9 cellular contexts compared by ENCODE assay signal in genomic region chr6:166949533-166950442, GRCh38. TPM values are rescaled to one million over a fixed set of nuclear protein-coding genes. Genes with fewer than 3 reads are reported as not detected.
A peak's percentile ranks its signal among the peaks of the same experiment; 100 is the strongest.
DNase-seq lines count a peak whose midpoint lies in the region; TF ChIP-seq lines count a peak whose summit lies in the region.
"Had no signal": no experiment of that assay in that cellular context is flagged by ENCODE, and none has a peak within 500 bp of the region (broad histone marks: within the 10 kb centered on the region; RNA-seq: fewer than 3 reads in every experiment).

No MANE protein-coding gene starts in this region.

- H3K27me3 ChIP-seq in MM.1S (replicated peaks; ENCODE audit: insufficient read depth, low read length) (no peaks in the 10 kb centered on the region), esophagus squamous epithelium (no peaks in the 10 kb centered on the region), prostate gland (replicated peaks; ENCODE audit: insufficient read depth) (no peaks in the 10 kb centered on the region)
- H3K27me3 ChIP-seq: pancreas had no signal

- peak overlapping the region; percentile 96 for H3K4me2 ChIP-seq in MM.1S (ENCODE audit: low read depth, low read length)

- H3K27me3 Mint-ChIP-seq in activated T-cell treated with anti-CD3 and anti-CD28 coated beads, Interleukin-2, amount 50 U/mL, for 24 hours: no peaks in the 10 kb centered on the region

- peaks cover 22% of the 10 kb centered on the region for H3F3A ChIP-seq in MM.1S (ENCODE audit: insufficient read depth, low read length)

- no peaks in the 10 kb centered on the region for H3K9me2 ChIP-seq in MM.1S (replicated peaks; ENCODE audit: insufficient read depth, low read length)

- H4K20me1 ChIP-seq in MM.1S (ENCODE audit: insufficient read depth, low read length): no peaks in the 10 kb centered on the region

- no peak for DNase-seq in activated T-cell treated with anti-CD3 and anti-CD28 coated beads, Interleukin-2, amount 50 U/mL, for 24 hours
- DNase-seq in activated T-cell treated with anti-CD3 and anti-CD28 coated beads, Interleukin-2, amount 50 U/mL, for 1 hour: no peak
- DNase-seq in MM.1S (no peak), esophagus squamous epithelium (lab: John Stamatoyannopoulos, UW) (no peak), NCI-H1694 (lab: John Stamatoyannopoulos, UW) (no peak), prostate gland (ENCODE audit: low spot score) (no peak), coronary artery (ENCODE audit: low spot score) (no peak)
- DNase-seq: pancreas had no signal

- H3K27ac Mint-ChIP-seq in activated T-cell treated with anti-CD3 and anti-CD28 coated beads, Interleukin-2, amount 50 U/mL, for 24 hours: peak overlapping the region; percentile 96

- peak overlapping the region; percentile 66 for H3K4me3 ChIP-seq in MM.1S (ENCODE audit: low read length)
- peak overlapping the region in 1 of 4 donors; percentile 39 for H3K4me3 ChIP-seq in esophagus squamous epithelium
- H3K4me3 ChIP-seq in prostate gland: no peak overlapping the region
- no peak overlapping the region for H3K4me3 ChIP-seq in coronary artery
- H3K4me3 ChIP-seq: pancreas had no signal

- TF ChIP-seq POLR2A in esophagus squamous epithelium (IDR thresholded peaks at IDR 0.05): no peak
- no peak for TF ChIP-seq POLR2A in prostate gland (IDR thresholded peaks at IDR 0.05)

- H3K9ac ChIP-seq in MM.1S (ENCODE audit: low read length): peak overlapping the region; percentile 71; the same call in 1 of the 2 replicates

- peak overlapping the region; percentile 100 for H3K27ac ChIP-seq in MM.1S (ENCODE audit: low read length)
- peak overlapping the region; percentile 41 to 83 (median 65) for H3K27ac ChIP-seq in esophagus squamous epithelium
- H3K27ac ChIP-seq in temporal lobe (ENCODE audit: low read depth, low read length): peak overlapping the region; percentile 34
- H3K27ac ChIP-seq in prostate gland: no peak overlapping the region
- peak overlapping the region in 1 of 2 donors; percentile 72 for H3K27ac ChIP-seq in coronary artery

- H3K36me3 ChIP-seq in MM.1S (replicated peaks; ENCODE audit: insufficient read depth, low read length) (no peaks in the 10 kb centered on the region), esophagus squamous epithelium (peaks cover 0 to 39% (median 11%) of the 10 kb centered on the region in 3 donors), prostate gland (peaks cover 0 to 5% of the 10 kb centered on the region in 2 donors)

- 0 out of 2 replicates have a peak overlapping the region, but pooled peaks have one; percentile 23 for H2AFZ ChIP-seq in MM.1S (ENCODE audit: low read length)

- peaks cover 74% of the 10 kb centered on the region for H3K4me1 Mint-ChIP-seq in activated T-cell treated with anti-CD3 and anti-CD28 coated beads, Interleukin-2, amount 50 U/mL, for 24 hours (ENCODE audit: low read depth)

- TF ChIP-seq CTCF in MM.1S (IDR thresholded peaks at IDR 0.05; ENCODE audit: low read length) (no peak), esophagus squamous epithelium (IDR thresholded peaks at IDR 0.05) (no peak), prostate gland (IDR thresholded peaks at IDR 0.05) (no peak), coronary artery (IDR thresholded peaks at IDR 0.05) (no peak)

- no peaks in the 10 kb centered on the region for H3K79me2 ChIP-seq in MM.1S (ENCODE audit: low read length)

- peaks cover 83% of the 10 kb centered on the region for H3K36me3 Mint-ChIP-seq in activated T-cell treated with anti-CD3 and anti-CD28 coated beads, Interleukin-2, amount 50 U/mL, for 24 hours (ENCODE audit: low read depth)

- H3K4me3 Mint-ChIP-seq in activated T-cell treated with anti-CD3 and anti-CD28 coated beads, Interleukin-2, amount 50 U/mL, for 24 hours: peak overlapping the region; percentile 70

- H3K9me3 ChIP-seq in MM.1S (replicated peaks; ENCODE audit: insufficient read depth, low read length) (no peaks in the 10 kb centered on the region), esophagus squamous epithelium (no peaks in the 10 kb centered on the region), prostate gland (no peaks in the 10 kb centered on the region)
- H3K9me3 ChIP-seq: pancreas had no signal

- H3K9me3 Mint-ChIP-seq in activated T-cell treated with anti-CD3 and anti-CD28 coated beads, Interleukin-2, amount 50 U/mL, for 24 hours: no peaks in the 10 kb centered on the region

- peaks cover 15% of the 10 kb centered on the region for H3K4me1 ChIP-seq in MM.1S (ENCODE audit: low read length)
- peaks cover 3 to 28% (median 11%) of the 10 kb centered on the region in 3 donors for H3K4me1 ChIP-seq in esophagus squamous epithelium
- peaks cover 4% of the 10 kb centered on the region for H3K4me1 ChIP-seq in prostate gland (replicated peaks)
- H3K4me1 ChIP-seq: pancreas had no signal

- intact Hi-C loops in esophagus squamous epithelium (cut with DNase I): no loop called here
- intact Hi-C loops in prostate gland (cut with DNase I): loop anchor here (5.0 kb wide), 1 partner anchor 48 kb away; the partner anchor contains the start of gene CEP43

- 4 to 40% methylated on average over 3 to 9 of the region's 9 CpGs for WGBS in esophagus squamous epithelium, 2 donors
- WGBS in prostate gland: 66% methylated on average over 9 of the region's 9 CpGs

RNA-seq across cellular contexts. Expression of gene RNASET2, which starts 6.6 kb away (rescaled TPM):
- total RNA-seq in esophagus squamous epithelium (10 to 100 TPM; 29.1 to 56.7 (median 41.2) TPM), temporal lobe (17.7 TPM), prostate gland (100 to 1,000 TPM in 1 of 2 donors, 10 to 100 TPM in 1; 81.3 to 180 TPM)

RNA-seq across cellular contexts. Expression of gene CEP43, which starts 49.4 kb away (rescaled TPM):
- total RNA-seq in esophagus squamous epithelium (10 to 100 TPM; 13.0 to 18.6 (median 13.3) TPM), temporal lobe (26.8 TPM), prostate gland (10 to 100 TPM; 13.3 to 25.7 TPM)

Comparison
In these comparisons a context has a peak if more than half of its experiments do, and no peak if none do; other contexts are left out.
1. H3K27ac ChIP-seq: peak in MM.1S (single experiment), esophagus squamous epithelium (4 of 4) and temporal lobe (single experiment); none in prostate gland (0 of 2).